Comparison of ENCODE assay signal across 2 cellular contexts in the genomic region with DNA sequence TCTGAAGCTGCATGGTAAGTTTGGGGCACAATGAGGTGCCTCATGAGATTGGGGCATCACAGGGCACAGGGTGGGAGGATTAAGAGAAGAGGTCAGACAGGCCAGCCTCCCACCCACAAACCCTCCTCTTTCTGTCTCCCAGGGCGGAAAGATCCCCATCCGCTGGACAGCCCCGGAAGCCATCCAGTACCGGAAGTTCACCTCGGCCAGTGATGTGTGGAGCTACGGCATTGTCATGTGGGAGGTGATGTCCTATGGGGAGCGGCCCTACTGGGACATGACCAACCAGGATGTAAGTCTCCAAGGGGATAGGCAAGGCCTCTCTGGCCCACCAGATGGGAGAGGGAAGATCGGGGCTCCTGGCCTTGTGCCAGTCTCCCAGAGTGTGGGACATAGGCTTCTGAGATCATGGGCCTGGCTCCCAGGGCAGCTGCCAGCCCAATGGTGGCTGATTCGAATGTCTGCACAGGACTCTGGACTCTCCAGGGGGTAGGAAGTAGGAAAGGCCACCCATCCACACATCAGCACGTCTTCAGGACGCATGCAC.
TF ChIP-seq lines count a peak whose summit lies in the region.

No MANE protein-coding gene starts in this region.

TF ChIP-seq in HEK293, 187 proteins besides CTCF, POLR2A, EP300 and RAD21 (continued from another document):
- no peak for TF ChIP-seq ZNF266 (tag by site-specific recombination; IDR thresholded peaks at IDR 0.05; ENCODE audit: low read depth)

TF ChIP-seq in H1, 55 proteins besides CTCF, POLR2A, EP300 and RAD21 (continued from another document):
- TF ChIP-seq FOSL1 (IDR thresholded peaks at IDR 0.05; ENCODE audit: insufficient read depth, low read depth, low read length) = no peak
- TF ChIP-seq KDM4A (IDR thresholded peaks at IDR 0.05; ENCODE audit: low read depth, low read length, severe bottlenecking) = no peak
- TF ChIP-seq, protein P1, sequence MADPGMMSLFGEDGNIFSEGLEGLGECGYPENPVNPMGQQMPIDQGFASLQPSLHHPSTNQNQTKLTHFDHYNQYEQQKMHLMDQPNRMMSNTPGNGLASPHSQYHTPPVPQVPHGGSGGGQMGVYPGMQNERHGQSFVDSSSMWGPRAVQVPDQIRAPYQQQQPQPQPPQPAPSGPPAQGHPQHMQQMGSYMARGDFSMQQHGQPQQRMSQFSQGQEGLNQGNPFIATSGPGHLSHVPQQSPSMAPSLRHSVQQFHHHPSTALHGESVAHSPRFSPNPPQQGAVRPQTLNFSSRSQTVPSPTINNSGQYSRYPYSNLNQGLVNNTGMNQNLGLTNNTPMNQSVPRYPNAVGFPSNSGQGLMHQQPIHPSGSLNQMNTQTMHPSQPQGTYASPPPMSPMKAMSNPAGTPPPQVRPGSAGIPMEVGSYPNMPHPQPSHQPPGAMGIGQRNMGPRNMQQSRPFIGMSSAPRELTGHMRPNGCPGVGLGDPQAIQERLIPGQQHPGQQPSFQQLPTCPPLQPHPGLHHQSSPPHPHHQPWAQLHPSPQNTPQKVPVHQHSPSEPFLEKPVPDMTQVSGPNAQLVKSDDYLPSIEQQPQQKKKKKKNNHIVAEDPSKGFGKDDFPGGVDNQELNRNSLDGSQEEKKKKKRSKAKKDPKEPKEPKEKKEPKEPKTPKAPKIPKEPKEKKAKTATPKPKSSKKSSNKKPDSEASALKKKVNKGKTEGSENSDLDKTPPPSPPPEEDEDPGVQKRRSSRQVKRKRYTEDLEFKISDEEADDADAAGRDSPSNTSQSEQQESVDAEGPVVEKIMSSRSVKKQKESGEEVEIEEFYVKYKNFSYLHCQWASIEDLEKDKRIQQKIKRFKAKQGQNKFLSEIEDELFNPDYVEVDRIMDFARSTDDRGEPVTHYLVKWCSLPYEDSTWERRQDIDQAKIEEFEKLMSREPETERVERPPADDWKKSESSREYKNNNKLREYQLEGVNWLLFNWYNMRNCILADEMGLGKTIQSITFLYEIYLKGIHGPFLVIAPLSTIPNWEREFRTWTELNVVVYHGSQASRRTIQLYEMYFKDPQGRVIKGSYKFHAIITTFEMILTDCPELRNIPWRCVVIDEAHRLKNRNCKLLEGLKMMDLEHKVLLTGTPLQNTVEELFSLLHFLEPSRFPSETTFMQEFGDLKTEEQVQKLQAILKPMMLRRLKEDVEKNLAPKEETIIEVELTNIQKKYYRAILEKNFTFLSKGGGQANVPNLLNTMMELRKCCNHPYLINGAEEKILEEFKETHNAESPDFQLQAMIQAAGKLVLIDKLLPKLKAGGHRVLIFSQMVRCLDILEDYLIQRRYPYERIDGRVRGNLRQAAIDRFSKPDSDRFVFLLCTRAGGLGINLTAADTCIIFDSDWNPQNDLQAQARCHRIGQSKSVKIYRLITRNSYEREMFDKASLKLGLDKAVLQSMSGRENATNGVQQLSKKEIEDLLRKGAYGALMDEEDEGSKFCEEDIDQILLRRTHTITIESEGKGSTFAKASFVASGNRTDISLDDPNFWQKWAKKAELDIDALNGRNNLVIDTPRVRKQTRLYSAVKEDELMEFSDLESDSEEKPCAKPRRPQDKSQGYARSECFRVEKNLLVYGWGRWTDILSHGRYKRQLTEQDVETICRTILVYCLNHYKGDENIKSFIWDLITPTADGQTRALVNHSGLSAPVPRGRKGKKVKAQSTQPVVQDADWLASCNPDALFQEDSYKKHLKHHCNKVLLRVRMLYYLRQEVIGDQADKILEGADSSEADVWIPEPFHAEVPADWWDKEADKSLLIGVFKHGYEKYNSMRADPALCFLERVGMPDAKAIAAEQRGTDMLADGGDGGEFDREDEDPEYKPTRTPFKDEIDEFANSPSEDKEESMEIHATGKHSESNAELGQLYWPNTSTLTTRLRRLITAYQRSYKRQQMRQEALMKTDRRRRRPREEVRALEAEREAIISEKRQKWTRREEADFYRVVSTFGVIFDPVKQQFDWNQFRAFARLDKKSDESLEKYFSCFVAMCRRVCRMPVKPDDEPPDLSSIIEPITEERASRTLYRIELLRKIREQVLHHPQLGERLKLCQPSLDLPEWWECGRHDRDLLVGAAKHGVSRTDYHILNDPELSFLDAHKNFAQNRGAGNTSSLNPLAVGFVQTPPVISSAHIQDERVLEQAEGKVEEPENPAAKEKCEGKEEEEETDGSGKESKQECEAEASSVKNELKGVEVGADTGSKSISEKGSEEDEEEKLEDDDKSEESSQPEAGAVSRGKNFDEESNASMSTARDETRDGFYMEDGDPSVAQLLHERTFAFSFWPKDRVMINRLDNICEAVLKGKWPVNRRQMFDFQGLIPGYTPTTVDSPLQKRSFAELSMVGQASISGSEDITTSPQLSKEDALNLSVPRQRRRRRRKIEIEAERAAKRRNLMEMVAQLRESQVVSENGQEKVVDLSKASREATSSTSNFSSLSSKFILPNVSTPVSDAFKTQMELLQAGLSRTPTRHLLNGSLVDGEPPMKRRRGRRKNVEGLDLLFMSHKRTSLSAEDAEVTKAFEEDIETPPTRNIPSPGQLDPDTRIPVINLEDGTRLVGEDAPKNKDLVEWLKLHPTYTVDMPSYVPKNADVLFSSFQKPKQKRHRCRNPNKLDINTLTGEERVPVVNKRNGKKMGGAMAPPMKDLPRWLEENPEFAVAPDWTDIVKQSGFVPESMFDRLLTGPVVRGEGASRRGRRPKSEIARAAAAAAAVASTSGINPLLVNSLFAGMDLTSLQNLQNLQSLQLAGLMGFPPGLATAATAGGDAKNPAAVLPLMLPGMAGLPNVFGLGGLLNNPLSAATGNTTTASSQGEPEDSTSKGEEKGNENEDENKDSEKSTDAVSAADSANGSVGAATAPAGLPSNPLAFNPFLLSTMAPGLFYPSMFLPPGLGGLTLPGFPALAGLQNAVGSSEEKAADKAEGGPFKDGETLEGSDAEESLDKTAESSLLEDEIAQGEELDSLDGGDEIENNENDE (IDR thresholded peaks at IDR 0.05; ENCODE audit: insufficient replicate concordance, low read length) = no peak
- TF ChIP-seq TAF7 (optimal IDR thresholded peaks at IDR 0.05; ENCODE audit: borderline replicate concordance, low read depth, low read length) = no peak
- TF ChIP-seq POU5F1 (IDR thresholded peaks at IDR 0.05; ENCODE audit: low read depth, low read length) = no peak
- no peak for TF ChIP-seq SP2 (IDR thresholded peaks at IDR 0.05; ENCODE audit: low read length)
- no peak for TF ChIP-seq MAFK (IDR thresholded peaks at IDR 0.05; ENCODE audit: low read depth, low read length)
- TF ChIP-seq SIRT6 (IDR thresholded peaks at IDR 0.05; ENCODE audit: low read length) = no peak
TF ChIP-seq in H1: peak in this region for 0.
